In genomic region chr13:50509167-50509566, GRCh38 we compare ENCODE assay signal across 19 cellular contexts.
DNase-seq lines count a peak whose midpoint lies in the region; ATAC-seq, FAIRE-seq and TF ChIP-seq lines count a peak whose summit lies in the region.
"Had no signal": no experiment of that assay in that cellular context is flagged by ENCODE, and none has a peak within 500 bp of the region (broad histone marks: within the 10 kb centered on the region; RNA-seq: fewer than 3 reads in every experiment).

No MANE protein-coding gene starts in this region.

- H3K27me3 ChIP-seq in HepG2 (ENCODE audit: control insufficient read depth in 1 of 2, insufficient read depth in 2 of 2, low read length in 2 of 2): no peaks in the 10 kb centered on the region
- H3K27me3 ChIP-seq in right lobe of liver: no peaks in the 10 kb centered on the region
- H3K27me3 ChIP-seq in right cardiac atrium (ENCODE audit: control insufficient read depth, insufficient read depth): no peaks in the 10 kb centered on the region
- H3K27me3 ChIP-seq: BLaER1 had no signal

- H2AFZ ChIP-seq in HepG2 (ENCODE audit: low read length): no peak overlapping the region

- POLR2A ChIA-PET in HepG2 (lab: Yijun Ruan, JAX): no interaction called here

- H3K4me2 ChIP-seq in HepG2 (ENCODE audit: low read depth, low read length): no peak overlapping the region
- H3K4me2 ChIP-seq: A549, BLaER1 had no signal

- in situ Hi-C loops in HepG2 (cut with HindIII; ENCODE audit: extremely low pct_ligation_motif_present, low pct_unique_long_range_greater_than_20kb): no loop called here

- H3K4me3 ChIP-seq in HepG2 (replicated peaks in 1 of 3; ENCODE audit: insufficient read depth in 1 of 3, low read depth in 2 of 3, low read length in 3 of 3): no peak overlapping the region
- no peak overlapping the region for H3K4me3 ChIP-seq in right lobe of liver
- no peak overlapping the region for H3K4me3 ChIP-seq in right cardiac atrium (ENCODE audit: low read length)
- H3K4me3 ChIP-seq: A549, BLaER1 had no signal

- CTCF ChIA-PET in HepG2 (lab: Yijun Ruan, JAX; ENCODE audit: low intra/inter-chr PET ratio, low total read pairs): no interaction called here

- intact Hi-C loops in HepG2 (cut with micrococcal nuclease; ENCODE audit: unreplicated experiment): no loop called here
- intact Hi-C loops in right lobe of liver (cut with DNase I): no loop called here
- intact Hi-C loops in right cardiac atrium (cut with DNase I): no loop called here

- no TSS peak for BruUV-seq in HepG2 (replicated peaks; lab: Mats Ljungman, UMichigan)

- no peaks in the 10 kb centered on the region for H4K20me1 ChIP-seq in HepG2 (ENCODE audit: insufficient read depth, low read length)
- H4K20me1 ChIP-seq: BLaER1 had no signal

- TF ChIP-seq CTCF in HepG2 (CRISPR knock-in tag; IDR thresholded peaks at IDR 0.05) (no peak), right lobe of liver (IDR thresholded peaks at IDR 0.05) (no peak)

- FAIRE-seq in HepG2 (lab: Jason Lieb, UNC) (no peak), RCC 7860 (lab: Jason Lieb, UNC) (peak; percentile 68)
- FAIRE-seq: A549 had no signal

- peak; percentile 30 for DNase-seq in HepG2 (ENCODE audit: low spot score)
- no peak for DNase-seq in right lobe of liver
- peak; percentile 68 for DNase-seq in RCC 7860 (ENCODE audit: low spot score)
- DNase-seq in left kidney (ENCODE audit: low read depth, low spot score): peak; percentile 4
- no peak for DNase-seq in right cardiac atrium
- no peak for DNase-seq in occipital lobe (lab: John Stamatoyannopoulos, UW)
- DNase-seq in OCI-M1 (lab: John Stamatoyannopoulos, UW): no peak
- DNase-seq: CD4-positive, alpha-beta memory T cell; DMS153; DMS79; GF-D8; GOT3; H7; HFFc6 had no signal

- no peak for TF ChIP-seq EP300 in HepG2 (IDR thresholded peaks at IDR 0.05; ENCODE audit: low read depth in 2 of 2, low read length in 2 of 2)
- no peak for TF ChIP-seq EP300 in HepG2 (CRISPR knock-in tag; IDR thresholded peaks at IDR 0.05; ENCODE audit: borderline replicate concordance)

- no peaks in the 10 kb centered on the region for H3K79me2 ChIP-seq in HepG2 (ENCODE audit: insufficient read depth, low read length)

- H3K36me3 ChIP-seq in HepG2 (replicated peaks in 1 of 2; ENCODE audit: control insufficient read depth in 1 of 2, insufficient read depth in 2 of 2, low read length in 2 of 2): no peaks in the 10 kb centered on the region
- H3K36me3 ChIP-seq in right lobe of liver: no peaks in the 10 kb centered on the region

- no peak for TF ChIP-seq POLR2A in HepG2 (IDR thresholded peaks at IDR 0.05; ENCODE audit: insufficient read depth in 1 of 2, low read depth in 2 of 2, low read length in 2 of 2)
- no peak for TF ChIP-seq POLR2A in right lobe of liver (IDR thresholded peaks at IDR 0.05)

- peak; percentile 14; the same call in 1 of the 3 replicates for ATAC-seq in HepG2
- no peak for ATAC-seq in right lobe of liver
- no peak for ATAC-seq in right cardiac atrium
- ATAC-seq: A549, HCT116 had no signal

- peaks cover 56% of the 10 kb centered on the region for H3K4me1 ChIP-seq in HepG2 (ENCODE audit: insufficient read depth, low read length)
- peaks cover 0 to 24% (median 5%) of the 10 kb centered on the region in 4 donors for H3K4me1 ChIP-seq in right lobe of liver
- no peaks in the 10 kb centered on the region for H3K4me1 ChIP-seq in right cardiac atrium (ENCODE audit: control insufficient read depth, insufficient read depth, low read length)

- H3K27ac ChIP-seq in HepG2 (ENCODE audit: extremely low read length, insufficient read depth, low read length): no peak overlapping the region
- H3K27ac ChIP-seq in right lobe of liver: no peak overlapping the region
- no peak overlapping the region for H3K27ac ChIP-seq in right cardiac atrium (ENCODE audit: low read length)
- H3K27ac ChIP-seq: 22Rv1, A549, BLaER1, HL-60 had no signal

- no peaks in the 10 kb centered on the region for H3K9me3 ChIP-seq in HepG2 (ENCODE audit: low read length)
- no peaks in the 10 kb centered on the region for H3K9me3 ChIP-seq in right lobe of liver
- H3K9me3 ChIP-seq in right cardiac atrium (ENCODE audit: control insufficient read depth, low read length): no peaks in the 10 kb centered on the region
- H3K9me3 ChIP-seq: A549 had no signal

- no peak overlapping the region for H3K9ac ChIP-seq in HepG2 (ENCODE audit: insufficient read depth, low read depth, low read length)
- H3K9ac ChIP-seq: BLaER1 had no signal

- TF ChIP-seq RAD21 in HepG2 (CRISPR knock-in tag; IDR thresholded peaks at IDR 0.05): no peak

TF ChIP-seq in HepG2, 621 proteins besides CTCF, POLR2A, EP300 and RAD21:
- TF ChIP-seq ZNF800 (CRISPR knock-in tag; IDR thresholded peaks at IDR 0.05): no peak
- 0 out of 2 replicates have a peak, but pooled peaks have one; percentile 9 for TF ChIP-seq ARID5B (CRISPR knock-in tag; IDR thresholded peaks at IDR 0.05)
- peak; percentile 71 for TF ChIP-seq NR2F6 (IDR thresholded peaks at IDR 0.05)
- TF ChIP-seq NR2F6 (CRISPR knock-in tag; IDR thresholded peaks at IDR 0.05): peak; percentile 81
- TF ChIP-seq NR2C2 (CRISPR knock-in tag; IDR thresholded peaks at IDR 0.05; ENCODE audit: borderline replicate concordance): peak; percentile 44; the same call in 1 of the 2 replicates
- TF ChIP-seq ZNF414 (CRISPR knock-in tag; IDR thresholded peaks at IDR 0.05): no peak
- peak; percentile 14 to 35; a peak in 2 of 4 replicates for TF ChIP-seq NR2F1 (CRISPR knock-in tag; IDR thresholded peaks at IDR 0.05)
- peak; percentile 50 for TF ChIP-seq TEAD3 (CRISPR knock-in tag; optimal IDR thresholded peaks at IDR 0.05; ENCODE audit: borderline replicate concordance)
- TF ChIP-seq ZNF644 (CRISPR knock-in tag; IDR thresholded peaks at IDR 0.05; ENCODE audit: low read depth): peak; percentile 67; the same call in 1 of the 2 replicates
- no peak for TF ChIP-seq FOXO1 (CRISPR knock-in tag; IDR thresholded peaks at IDR 0.05)
- TF ChIP-seq PRMT3 (CRISPR knock-in tag; IDR thresholded peaks at IDR 0.05; ENCODE audit: borderline replicate concordance, low read depth): no peak
- TF ChIP-seq ZMYM4 (CRISPR knock-in tag; IDR thresholded peaks at IDR 0.05): 0 out of 2 replicates have a peak, but pooled peaks have one; percentile 35
- peak; percentile 25; the same call in 1 of the 2 replicates for TF ChIP-seq HNF4A (CRISPR knock-in tag; IDR thresholded peaks at IDR 0.05)
- 0 out of 2 replicates have a peak, but pooled peaks have one; percentile 22 for TF ChIP-seq GATAD2A (CRISPR knock-in tag; IDR thresholded peaks at IDR 0.05)
- 0 out of 2 replicates have a peak, but pooled peaks have one; percentile 27 for TF ChIP-seq SALL1 (CRISPR knock-in tag; IDR thresholded peaks at IDR 0.05)

Comparison
In these comparisons a context has a peak if more than half of its experiments do, and no peak if none do; other contexts are left out.
1. DNase-seq: peak in HepG2 (single experiment), RCC 7860 (single experiment) and left kidney (single experiment); none in right lobe of liver (0 of 3), right cardiac atrium (0 of 3), occipital lobe (single experiment) and OCI-M1 (single experiment).